In genomic region chr11:129694538-129694937, GRCh38 we compare ENCODE assay signal across 9 cellular contexts.
DNase-seq lines count a peak whose midpoint lies in the region; ATAC-seq, FAIRE-seq and TF ChIP-seq lines count a peak whose summit lies in the region.
"Had no signal": no experiment of that assay in that cellular context is flagged by ENCODE, and none has a peak within 500 bp of the region (broad histone marks: within the 10 kb centered on the region; RNA-seq: fewer than 3 reads in every experiment).

No MANE protein-coding gene starts in this region.

- H3K4me3 ChIP-seq in MM.1S (ENCODE audit: low read length) = no peak overlapping the region
- no peak overlapping the region for H3K4me3 ChIP-seq in bronchial epithelial cell (ENCODE audit: low read depth, low read length)
- no peak overlapping the region for H3K4me3 ChIP-seq in upper lobe of right lung

- H3K27ac ChIP-seq in MM.1S (ENCODE audit: low read length) (no peak overlapping the region), upper lobe of right lung (no peak overlapping the region)

- H4K20me1 ChIP-seq in MM.1S (ENCODE audit: insufficient read depth, low read length) = no peaks in the 10 kb centered on the region

- no peaks in the 10 kb centered on the region for H3F3A ChIP-seq in MM.1S (ENCODE audit: insufficient read depth, low read length)

- H3K4me1 ChIP-seq in MM.1S (ENCODE audit: low read length) = peaks cover 14% of the 10 kb centered on the region; the same call in 1 of the 2 replicates
- H3K4me1 ChIP-seq in upper lobe of right lung = no peaks in the 10 kb centered on the region
- H3K4me1 ChIP-seq: Caco-2 had no signal

- no peaks in the 10 kb centered on the region for H3K79me2 ChIP-seq in MM.1S (ENCODE audit: low read length)

- no peak overlapping the region for H3K9ac ChIP-seq in MM.1S (ENCODE audit: low read length)

- intact Hi-C loops in upper lobe of right lung (cut with DNase I) = no loop called here

- H3K27me3 ChIP-seq in MM.1S (replicated peaks; ENCODE audit: insufficient read depth, low read length) (no peaks in the 10 kb centered on the region), bronchial epithelial cell (ENCODE audit: control insufficient read depth, insufficient read depth, low read length) (no peaks in the 10 kb centered on the region), upper lobe of right lung (no peaks in the 10 kb centered on the region)

- TF ChIP-seq CTCF in MM.1S (IDR thresholded peaks at IDR 0.05; ENCODE audit: low read length) (peak; percentile 50), bronchial epithelial cell (IDR thresholded peaks at IDR 0.05; ENCODE audit: insufficient read depth, low read length, severe bottlenecking) (peak; percentile 31), upper lobe of right lung (IDR thresholded peaks at IDR 0.05) (no peak)

- H3K9me3 ChIP-seq in MM.1S (replicated peaks; ENCODE audit: insufficient read depth, low read length) (no peaks in the 10 kb centered on the region; the same call in 1 of the 2 replicates), upper lobe of right lung (no peaks in the 10 kb centered on the region)
- H3K9me3 ChIP-seq: Caco-2 had no signal

- H3K36me3 ChIP-seq in MM.1S (replicated peaks; ENCODE audit: insufficient read depth, low read length) (no peaks in the 10 kb centered on the region), bronchial epithelial cell (ENCODE audit: control insufficient read depth, insufficient read depth, low read length) (no peaks in the 10 kb centered on the region), upper lobe of right lung (no peaks in the 10 kb centered on the region)

- ATAC-seq in upper lobe of right lung (no peak), HG02588 (IDR thresholded peaks at IDR 0.05; ENCODE audit: unreplicated experiment) (no peak)

- H3K9me2 ChIP-seq in MM.1S (replicated peaks; ENCODE audit: insufficient read depth, low read length) = no peaks in the 10 kb centered on the region

- FAIRE-seq in bronchial epithelial cell (lab: Jason Lieb, UNC) (no peak), RCC 7860 (lab: Jason Lieb, UNC) (no peak)

- no peak overlapping the region for H3K4me2 ChIP-seq in MM.1S (ENCODE audit: low read depth, low read length)

- no peak overlapping the region for H2AFZ ChIP-seq in MM.1S (ENCODE audit: low read length)

- DNase-seq in stimulated activated CD4-positive, alpha-beta T cell treated with anti-CD3 and anti-CD28 coated beads, Interleukin-15, amount 100 ng/mL, for 24 hours = peak; percentile 25
- DNase-seq in stimulated activated CD4-positive, alpha-beta T cell treated with anti-CD3 and anti-CD28 coated beads, Interleukin-2, amount 100 ng/mL, for 48 hours = no peak
- no peak for DNase-seq in MM.1S
- no peak for DNase-seq in bronchial epithelial cell (ENCODE audit: low read depth)
- DNase-seq in upper lobe of right lung = peak; percentile 54
- DNase-seq in RCC 7860 (ENCODE audit: low spot score) = no peak
- DNase-seq in LoVo (ENCODE audit: low spot score) = no peak

Comparison
In these comparisons a context has a peak if more than half of its experiments do, and no peak if none do; other contexts are left out.
1. DNase-seq: peak in stimulated activated CD4-positive, alpha-beta T cell treated with anti-CD3 and anti-CD28 coated beads, Interleukin-15, amount 100 ng/mL, for 24 hours (single experiment) and upper lobe of right lung (single experiment); none in stimulated activated CD4-positive, alpha-beta T cell treated with anti-CD3 and anti-CD28 coated beads, Interleukin-2, amount 100 ng/mL, for 48 hours (0 of 2), MM.1S (single experiment), bronchial epithelial cell (single experiment), RCC 7860 (single experiment) and LoVo (single experiment).